25 cellular contexts compared by ENCODE assay signal in genomic region chr16:5412721-5413120, GRCh38.
A peak's percentile ranks its signal among the peaks of the same experiment; 100 is the strongest.
DNase-seq lines count a peak whose midpoint lies in the region; ATAC-seq, FAIRE-seq and TF ChIP-seq lines count a peak whose summit lies in the region.
"Had no signal": no experiment of that assay in that cellular context is flagged by ENCODE, and none has a peak within 500 bp of the region (broad histone marks: within the 10 kb centered on the region; RNA-seq: fewer than 3 reads in every experiment).

No MANE protein-coding gene starts in this region.

- H4K8ac ChIP-seq in H9 (replicated peaks; ENCODE audit: insufficient read length, low read depth, low read length) (no peak overlapping the region), H1 (ENCODE audit: extremely low read depth, insufficient read depth, low read length) (no peak overlapping the region; the same call in 1 of the 2 replicates)

- WGBS in H9 (ENCODE audit: extremely low coverage, insufficient read length, low lambda C conversion rate) = no CpG with 5 or more reads among the region's 11 CpGs
- 61% methylated on average over 11 of the region's 11 CpGs; no CpG with 5 or more reads in 1 of the 2 experiments for WGBS in H1 (ENCODE audit: extremely low coverage in 1 of 2, insufficient coverage in 1 of 2, insufficient read length in 1 of 2, insufficient replicate concordance in 2 of 2, low coverage in 1 of 2, low lambda C conversion rate in 2 of 2, missing lambda C conversion rate in 1 of 2), 2 experiments

- H3K27ac ChIP-seq in H9 (ENCODE audit: insufficient read length, low read depth, low read length) (no peak overlapping the region), H1 (ENCODE audit: low read depth, low read length) (no peak overlapping the region), SJCRH30 (no peak overlapping the region)
- H3K27ac ChIP-seq: foreskin keratinocyte, parathyroid adenoma, uterus had no signal

- H3K36me3 ChIP-seq in H1 (ENCODE audit: control insufficient read depth in 2 of 4, insufficient read depth in 4 of 4, low read length in 3 of 4) = no peaks in the 10 kb centered on the region
- no peaks in the 10 kb centered on the region for H3K36me3 ChIP-seq in SJCRH30
- H3K36me3 ChIP-seq: uterus had no signal

- POLR2A ChIA-PET in H1 (lab: Charles Lee; ENCODE audit: partially characterized antibody) = no interaction called here
- POLR2A ChIA-PET in activated CD8-positive, alpha-beta T cell treated with anti-CD3 and anti-CD28 coated beads for 36 hours (lab: Charles Lee) = no interaction called here

- no peak overlapping the region for H2BK12ac ChIP-seq in H9 (ENCODE audit: insufficient read length, low read depth, low read length)
- H2BK12ac ChIP-seq in H1 (ENCODE audit: low read depth, low read length) = no peak overlapping the region; the same call in 1 of the 2 replicates

- TF ChIP-seq CTCF in H9 (conservative IDR thresholded peaks at IDR 0.05) (peak; percentile 64), H1 (IDR thresholded peaks at IDR 0.05; ENCODE audit: control extremely low read depth in 1 of 3, insufficient read depth in 1 of 3, low read depth in 1 of 3, low read length in 3 of 3) (peak; percentile 76 to 82 (median 78)), GM10266 (IDR thresholded peaks at IDR 0.05; ENCODE audit: control insufficient read depth, insufficient read depth, low read depth, missing control alignments) (no peak)
- TF ChIP-seq CTCF in activated CD8-positive, alpha-beta T cell treated with anti-CD3 and anti-CD28 coated beads for 36 hours (IDR thresholded peaks at IDR 0.05) = no peak

- peaks cover 5 to 13% of the 10 kb centered on the region in 2 experiments; a peak in 3 of 5 replicates for H3K9me3 Mint-ChIP-seq in H9
- no peaks in the 10 kb centered on the region for H3K9me3 Mint-ChIP-seq in activated CD8-positive, alpha-beta T cell treated with anti-CD3 and anti-CD28 coated beads for 36 hours
- H3K9me3 Mint-ChIP-seq: activated naive CD8-positive, alpha-beta T cell treated with anti-CD3 and anti-CD28 coated beads, Interleukin-2, amount 10 ng/mL, durations not matched to agents 7 days and 5 days; activated T-helper 2 cell treated with anti-CD3 and anti-CD28 coated beads, Interferon-gamma antibody, Interleukin-2, Interleukin-4, amounts not matched to agents 10 μg/mL and 5 μg/mL and 100 μg/mL, durations not matched to agents 14 hours and 24 hours and 36 hours had no signal

- peak; percentile 85 to 91 for TF ChIP-seq RAD21 in H1 (IDR thresholded peaks at IDR 0.05 in 1 of 2, conservative IDR thresholded peaks at IDR 0.05 in 1 of 2; ENCODE audit: low read depth in 2 of 2, low read length in 2 of 2)

- H3K4ac ChIP-seq in H9 (ENCODE audit: low read depth, low read length) (no peak overlapping the region), H1 (replicated peaks; ENCODE audit: insufficient read length, low read depth, low read length) (no peak overlapping the region)

- H3K4me2 ChIP-seq in H9 (ENCODE audit: insufficient read depth, insufficient read length, low read length) (no peak overlapping the region), H1 (ENCODE audit: insufficient read depth in 1 of 2, low read depth in 2 of 2, low read length in 2 of 2) (no peak overlapping the region)

- H3K23ac ChIP-seq in H9 (ENCODE audit: insufficient read length, low read depth, low read length) (no peak overlapping the region), H1 (ENCODE audit: insufficient read length) (no peak overlapping the region)

- no peak overlapping the region for H3K18ac ChIP-seq in H9 (ENCODE audit: insufficient read length, low read depth, low read length)
- H3K18ac ChIP-seq in H1 (ENCODE audit: extremely low read depth, low read length) = no peak overlapping the region; the same call in 1 of the 2 replicates

- H3T11ph ChIP-seq in H9 (ENCODE audit: low read length) = no peak overlapping the region

- no peak overlapping the region for H2BK120ac ChIP-seq in H9 (ENCODE audit: low read depth, low read length, poor library complexity, severe bottlenecking)
- H2BK120ac ChIP-seq in H1 (replicated peaks; ENCODE audit: low read depth, low read length) = no peak overlapping the region

- H4K5ac ChIP-seq in H9 (ENCODE audit: insufficient read length, low read depth, low read length) (no peak overlapping the region), H1 (ENCODE audit: insufficient read length, low read depth, low read length) (no peak overlapping the region)

- no peak overlapping the region for H2BK15ac ChIP-seq in H9 (ENCODE audit: low read depth, low read length)
- H2BK15ac ChIP-seq in H1 (ENCODE audit: low read length) = 0 out of 2 replicates have a peak overlapping the region, but pooled peaks have one; percentile 38

- DNase-seq in Ammon's horn (ENCODE audit: low spot score) = peak; percentile 30
- DNase-seq in H9 = peak; percentile 66
- peak in 1 of 2 experiments; percentile 70 for DNase-seq in H1 (ENCODE audit: low read depth in 1 of 2, low spot score in 2 of 2)
- DNase-seq in medulla oblongata (ENCODE audit: extremely low spot score) = peak; percentile 24
- no peak for DNase-seq in SJCRH30
- DNase-seq in activated CD8-positive, alpha-beta T cell treated with anti-CD3 and anti-CD28 coated beads for 36 hours = no peak
- DNase-seq in left colon = no peak
- DNase-seq in GM10266 (ENCODE audit: extremely low spot score) = no peak
- DNase-seq: activated CD4-positive, alpha-beta T cell treated with anti-CD3 and anti-CD28 coated beads, Interleukin-2, amount 50 U/mL, for 1 hour; activated CD8-positive, alpha-beta memory T cell treated with anti-CD3 and anti-CD28 coated beads, Interleukin-2, amount 50 U/mL, for 48 hours; activated naive CD8-positive, alpha-beta T cell treated with anti-CD3 and anti-CD28 coated beads, Interleukin-2, amount 10 ng/mL, durations not matched to agents 7 days and 5 days; effector CD4-positive, alpha-beta T cell; foreskin keratinocyte; HFFc6; Karpas-422; naive thymus-derived CD4-positive, alpha-beta T cell; NCI-H1048; NCI-H1930; SIG-M5; uterus had no signal

- H3K4me3 ChIP-seq in H1 (ENCODE audit: extremely low read depth in 1 of 4, insufficient read depth in 2 of 4, low read depth in 3 of 4, low read length in 4 of 4) (no peak overlapping the region), SJCRH30 (no peak overlapping the region)
- H3K4me3 ChIP-seq: uterus had no signal

- H3K23me2 ChIP-seq in H9 (ENCODE audit: insufficient read length, low read depth, low read length, poor library complexity, severe bottlenecking) (no peaks in the 10 kb centered on the region), H1 (ENCODE audit: low read depth, low read length) (no peaks in the 10 kb centered on the region; the same call in 1 of the 2 replicates)

- no peaks in the 10 kb centered on the region for H3K79me2 ChIP-seq in H9 (ENCODE audit: insufficient read depth, low read length)
- H3K79me2 ChIP-seq in H1 (ENCODE audit: control insufficient read depth in 1 of 2, insufficient read depth in 2 of 2, low read length in 2 of 2) = no peaks in the 10 kb centered on the region
- H3K79me2 ChIP-seq: parathyroid adenoma had no signal

- no peak overlapping the region for H3K27ac Mint-ChIP-seq in H9
- no peak overlapping the region for H3K27ac Mint-ChIP-seq in activated CD8-positive, alpha-beta T cell treated with anti-CD3 and anti-CD28 coated beads for 36 hours
- H3K27ac Mint-ChIP-seq: activated naive CD8-positive, alpha-beta T cell treated with anti-CD3 and anti-CD28 coated beads, Interleukin-2, amount 10 ng/mL, durations not matched to agents 7 days and 5 days; activated T-helper 2 cell treated with anti-CD3 and anti-CD28 coated beads, Interferon-gamma antibody, Interleukin-2, Interleukin-4, amounts not matched to agents 10 μg/mL and 5 μg/mL and 100 μg/mL, durations not matched to agents 14 hours and 24 hours and 36 hours; CD14-positive monocyte; HFFc6; naive thymus-derived CD4-positive, alpha-beta T cell had no signal

- H3K9ac ChIP-seq in H9 (ENCODE audit: extremely low read depth, insufficient read length, low read length) = no peak overlapping the region
- H3K9ac ChIP-seq in H1 (replicated peaks in 1 of 4; ENCODE audit: extremely low read depth in 1 of 4, low read depth in 3 of 4, low read length in 3 of 4) = no peak overlapping the region; a peak in 1 of 7 replicates
- H3K9ac ChIP-seq: parathyroid adenoma had no signal

- FAIRE-seq in H1 (lab: Jason Lieb, UNC) = peak; percentile 66
- FAIRE-seq: D721Med, G401.6 had no signal

- H2AK5ac ChIP-seq in H9 (ENCODE audit: insufficient read length, low read length) (no peak overlapping the region), H1 (ENCODE audit: low read depth, low read length) (no peak overlapping the region)

- intact Hi-C loops in activated CD8-positive, alpha-beta T cell treated with anti-CD3 and anti-CD28 coated beads for 36 hours (cut with micrococcal nuclease) = no loop called here
- intact Hi-C loops in left colon (cut with DNase I, micrococcal nuclease) = no loop called here

- H3K4me1 ChIP-seq in H9 (ENCODE audit: insufficient read depth, low read length) = no peaks in the 10 kb centered on the region
- peaks cover 0 to 6% (median under 1%) of the 10 kb centered on the region in 4 experiments; a peak in 2 of 7 replicates for H3K4me1 ChIP-seq in H1 (replicated peaks in 1 of 4; ENCODE audit: control insufficient read depth in 3 of 4, insufficient read depth in 4 of 4, low read length in 3 of 4)
- no peaks in the 10 kb centered on the region for H3K4me1 ChIP-seq in SJCRH30
- H3K4me1 ChIP-seq: foreskin keratinocyte, parathyroid adenoma, uterus had no signal

- peaks cover 6% of the 10 kb centered on the region for H3K27me3 Mint-ChIP-seq in H9 (ENCODE audit: low read depth)
- H3K27me3 Mint-ChIP-seq in activated CD8-positive, alpha-beta T cell treated with anti-CD3 and anti-CD28 coated beads for 36 hours = peaks cover 3% of the 10 kb centered on the region
- H3K27me3 Mint-ChIP-seq: activated naive CD8-positive, alpha-beta T cell treated with anti-CD3 and anti-CD28 coated beads, Interleukin-2, amount 10 ng/mL, durations not matched to agents 7 days and 5 days had no signal

- no peak overlapping the region for H4K91ac ChIP-seq in H9 (ENCODE audit: insufficient read length, low read depth, low read length)
- no peak overlapping the region for H4K91ac ChIP-seq in H1 (replicated peaks; ENCODE audit: insufficient read length, low read length)

- H3K36me3 Mint-ChIP-seq in H9 (ENCODE audit: insufficient read depth in 1 of 3, low read depth in 3 of 3) = peaks cover 2 to 16% (median 8%) of the 10 kb centered on the region in 3 experiments; a peak in 5 of 7 replicates
- H3K36me3 Mint-ChIP-seq in activated CD8-positive, alpha-beta T cell treated with anti-CD3 and anti-CD28 coated beads for 36 hours (ENCODE audit: low read depth) = no peaks in the 10 kb centered on the region
- H3K36me3 Mint-ChIP-seq: activated naive CD8-positive, alpha-beta T cell treated with anti-CD3 and anti-CD28 coated beads, Interleukin-2, amount 10 ng/mL, durations not matched to agents 7 days and 5 days; CD14-positive monocyte had no signal

- H4K20me1 ChIP-seq in H9 (ENCODE audit: control insufficient read depth, insufficient read depth, insufficient read length) (no peaks in the 10 kb centered on the region), H1 (replicated peaks in 1 of 2; ENCODE audit: control insufficient read depth in 1 of 2, insufficient read depth in 2 of 2, low read length in 2 of 2) (no peaks in the 10 kb centered on the region)

- H3K79me1 ChIP-seq in H9 (ENCODE audit: insufficient read depth, low read depth, low read length, poor library complexity, severe bottlenecking) (no peaks in the 10 kb centered on the region), H1 (ENCODE audit: low read depth, low read length) (no peaks in the 10 kb centered on the region)

- ATAC-seq in activated CD8-positive, alpha-beta T cell treated with anti-CD3 and anti-CD28 coated beads for 36 hours = no peak
- no peak for ATAC-seq in left colon
- ATAC-seq: foreskin keratinocyte; naive thymus-derived CD4-positive, alpha-beta T cell had no signal

- H3K4me3 Mint-ChIP-seq in H9 = no peak overlapping the region
- H3K4me3 Mint-ChIP-seq in activated CD8-positive, alpha-beta T cell treated with anti-CD3 and anti-CD28 coated beads for 36 hours = no peak overlapping the region
- H3K4me3 Mint-ChIP-seq: activated naive CD8-positive, alpha-beta T cell treated with anti-CD3 and anti-CD28 coated beads, Interleukin-2, amount 10 ng/mL, durations not matched to agents 7 days and 5 days; CD14-positive monocyte; HFFc6; naive thymus-derived CD4-positive, alpha-beta T cell had no signal

- peaks cover 4 to 6% of the 10 kb centered on the region in 2 experiments for H3K4me1 Mint-ChIP-seq in H9
- H3K4me1 Mint-ChIP-seq in activated CD8-positive, alpha-beta T cell treated with anti-CD3 and anti-CD28 coated beads for 36 hours (ENCODE audit: low read depth) = no peaks in the 10 kb centered on the region
- H3K4me1 Mint-ChIP-seq: activated naive CD8-positive, alpha-beta T cell treated with anti-CD3 and anti-CD28 coated beads, Interleukin-2, amount 10 ng/mL, durations not matched to agents 7 days and 5 days; CD14-positive monocyte; naive thymus-derived CD4-positive, alpha-beta T cell had no signal

- no peak for TF ChIP-seq EP300 in H1 (IDR thresholded peaks at IDR 0.05; ENCODE audit: borderline replicate concordance in 1 of 2, low read depth in 2 of 2, low read length in 2 of 2)

- CTCF ChIA-PET in H1 (lab: Charles Lee; ENCODE audit: partially characterized antibody) = interaction anchor here (0.7 to 8.4 kb wide), 26 partner anchors 8 to 719 kb away, joined by 3 to 115 read pairs (median 4); no protein-coding TSS in a partner anchor
- CTCF ChIA-PET in activated CD8-positive, alpha-beta T cell treated with anti-CD3 and anti-CD28 coated beads for 36 hours (lab: Charles Lee) = no interaction called here

- no peak overlapping the region for H2BK20ac ChIP-seq in H9 (ENCODE audit: low read depth, low read length, poor library complexity, severe bottlenecking)
- H2BK20ac ChIP-seq in H1 (ENCODE audit: low read length) = no peak overlapping the region

- H3K27me3 ChIP-seq in H9 (ENCODE audit: insufficient read depth, low read length) = no peaks in the 10 kb centered on the region
- no peaks in the 10 kb centered on the region for H3K27me3 ChIP-seq in H1 (replicated peaks in 1 of 4; ENCODE audit: control insufficient read depth in 3 of 4, extremely low read depth in 1 of 4, insufficient read depth in 3 of 4, low read length in 3 of 4)
- H3K27me3 ChIP-seq in SJCRH30 = no peaks in the 10 kb centered on the region
- H3K27me3 ChIP-seq: foreskin keratinocyte, uterus had no signal

- TF ChIP-seq POLR2A in H1 (IDR thresholded peaks at IDR 0.05; ENCODE audit: control extremely low read depth in 1 of 2, low read depth in 2 of 2, low read length in 2 of 2) = no peak

- H3K56ac ChIP-seq in H9 (ENCODE audit: insufficient read length, low read depth, low read length) (no peak overlapping the region), H1 (replicated peaks; ENCODE audit: insufficient read length, low read depth, low read length) (no peak overlapping the region)

- H3K14ac ChIP-seq in H9 (ENCODE audit: insufficient read depth, low read length) (no peak overlapping the region), H1 (ENCODE audit: insufficient read length) (no peak overlapping the region)

- no peak overlapping the region for H2BK5ac ChIP-seq in H9 (ENCODE audit: insufficient read length, low read length)
- H2BK5ac ChIP-seq in H1 (ENCODE audit: low read depth, low read length) = no peak overlapping the region

- H2AFZ ChIP-seq in H9 (ENCODE audit: low read length) = no peak overlapping the region
- H2AFZ ChIP-seq in H1 (ENCODE audit: low read length) = no peak overlapping the region
- H2AFZ ChIP-seq: parathyroid adenoma had no signal

- H3K9me3 ChIP-seq in H9 (ENCODE audit: control insufficient read depth, low read depth, low read length) = no peaks in the 10 kb centered on the region
- peaks cover 0 to 4% of the 10 kb centered on the region in 2 experiments; a peak in 2 of 4 replicates for H3K9me3 ChIP-seq in H1 (ENCODE audit: insufficient read depth in 2 of 2, low read depth in 1 of 2, low read length in 1 of 2)
- H3K9me3 ChIP-seq in SJCRH30 (replicated peaks) = no peaks in the 10 kb centered on the region
- H3K9me3 ChIP-seq: uterus had no signal

Comparison
In these comparisons a context has a peak if more than half of its experiments do, and no peak if none do; other contexts are left out.
1. DNase-seq: peak in Ammon's horn (single experiment), H9 (single experiment) and medulla oblongata (single experiment); none in SJCRH30 (0 of 2), activated CD8-positive, alpha-beta T cell treated with anti-CD3 and anti-CD28 coated beads for 36 hours (single experiment), left colon (0 of 2) and GM10266 (single experiment).
2. CTCF ChIP-seq: peak in H9 (single experiment) and H1 (3 of 3); none in activated CD8-positive, alpha-beta T cell treated with anti-CD3 and anti-CD28 coated beads for 36 hours (single experiment) and GM10266 (single experiment).